19 cellular contexts compared by ENCODE assay signal in the genomic region with DNA sequence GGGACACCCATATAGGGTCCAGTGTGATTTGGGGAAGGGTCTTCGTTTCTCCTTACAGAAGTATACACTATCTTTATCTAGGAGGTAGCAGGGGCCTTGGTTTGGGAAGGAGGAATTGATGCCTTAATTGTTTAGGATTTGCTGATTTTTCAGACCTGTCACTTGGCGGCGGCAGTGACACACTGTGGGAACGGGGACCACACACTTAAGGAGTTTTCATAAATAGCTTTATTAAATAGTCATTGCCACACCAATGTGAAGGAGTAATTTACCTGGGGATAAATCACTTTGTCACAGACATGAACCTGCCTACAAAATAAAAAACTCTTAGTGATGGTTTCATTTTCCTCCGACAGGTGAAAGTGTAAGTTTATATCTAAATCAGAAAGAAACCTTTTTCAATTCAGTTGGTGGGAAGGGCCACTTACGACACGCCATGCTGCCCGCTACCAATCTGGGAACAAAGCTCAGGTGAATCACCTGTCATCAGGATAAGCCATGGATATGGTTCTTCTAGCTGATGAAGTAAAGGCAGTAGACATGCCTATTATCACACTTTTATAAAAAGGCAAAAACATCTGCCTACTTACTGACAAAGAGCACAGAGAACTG. TPM values are rescaled to one million over a fixed set of nuclear protein-coding genes. Genes with fewer than 3 reads are reported as not detected.
DNase-seq lines count a peak whose midpoint lies in the region; ATAC-seq, FAIRE-seq and TF ChIP-seq lines count a peak whose summit lies in the region.
"Had no signal": no experiment of that assay in that cellular context is flagged by ENCODE, and none has a peak within 500 bp of the region (broad histone marks: within the 10 kb centered on the region; RNA-seq: fewer than 3 reads in every experiment).

No MANE protein-coding gene starts in this region.

- no peak overlapping the region for H3K4ac ChIP-seq in H1 (replicated peaks; ENCODE audit: insufficient read length, low read depth, low read length)

- intact Hi-C loops in left ventricle myocardium superior (cut with micrococcal nuclease) = no loop called here
- intact Hi-C loops in pancreas (cut with DNase I) = no loop called here

- H4K91ac ChIP-seq in H1 (replicated peaks; ENCODE audit: insufficient read length, low read length) = no peak overlapping the region

- H3K9ac ChIP-seq in H1 (replicated peaks in 1 of 4; ENCODE audit: extremely low read depth in 1 of 4, low read depth in 3 of 4, low read length in 3 of 4) = no peak overlapping the region

- WGBS in H1 (ENCODE audit: extremely low coverage in 1 of 2, insufficient coverage in 1 of 2, insufficient read length in 1 of 2, insufficient replicate concordance in 2 of 2, low coverage in 1 of 2, low lambda C conversion rate in 2 of 2, missing lambda C conversion rate in 1 of 2), 2 experiments = 78% methylated on average over 8 of the region's 8 CpGs; no CpG with 5 or more reads in 1 of the 2 experiments
- 51 to 73% (median 52%) methylated on average over 8 of the region's 8 CpGs for WGBS in small intestine, 3 donors
- 90 to 93% methylated on average over 8 of the region's 8 CpGs for WGBS in pancreas, 2 donors

- H3K23ac ChIP-seq in H1 (ENCODE audit: insufficient read length) = no peak overlapping the region

- no peak for TF ChIP-seq EP300 in H1 (IDR thresholded peaks at IDR 0.05; ENCODE audit: borderline replicate concordance in 1 of 2, low read depth in 2 of 2, low read length in 2 of 2)

- no peak overlapping the region for H2AFZ ChIP-seq in H1 (ENCODE audit: low read length)

- H3K56ac ChIP-seq in H1 (replicated peaks; ENCODE audit: insufficient read length, low read depth, low read length) = no peak overlapping the region

- H3K14ac ChIP-seq in H1 (ENCODE audit: insufficient read length) = no peak overlapping the region

- no peak overlapping the region for H4K8ac ChIP-seq in H1 (ENCODE audit: extremely low read depth, insufficient read depth, low read length)

- FAIRE-seq in H1 (lab: Jason Lieb, UNC) (no peak), small intestine (lab: Jason Lieb, UNC) (no peak), pancreas (lab: Jason Lieb, UNC) (no peak)
- FAIRE-seq: GM19239 had no signal

- H3K27me3 ChIP-seq in cardiac muscle cell = peaks cover 2% of the 10 kb centered on the region
- H3K27me3 ChIP-seq in H1 (replicated peaks in 1 of 4; ENCODE audit: control insufficient read depth in 3 of 4, extremely low read depth in 1 of 4, insufficient read depth in 3 of 4, low read length in 3 of 4) = no peaks in the 10 kb centered on the region
- H3K27me3 ChIP-seq in small intestine (ENCODE audit: control insufficient read depth in 2 of 2, insufficient read depth in 2 of 2, low read length in 2 of 2) = no peaks in the 10 kb centered on the region
- H3K27me3 ChIP-seq in pancreas = no peaks in the 10 kb centered on the region
- H3K27me3 ChIP-seq: body of pancreas, vagina had no signal

- peak overlapping the region in 1 of 2 experiments; percentile 48; a peak in 1 of 4 replicates for H3K4me2 ChIP-seq in H1 (ENCODE audit: insufficient read depth in 1 of 2, low read depth in 2 of 2, low read length in 2 of 2)

- no peak for ATAC-seq in left ventricle myocardium superior
- ATAC-seq in pancreas = no peak
- ATAC-seq: activated T-helper 17 cell treated with anti-CD3 and anti-CD28 coated beads, Interleukin-2, amount 50 U/mL, for 72 hours; body of pancreas; psoas muscle; stimulated activated naive CD8-positive, alpha-beta T cell treated with anti-CD3 and anti-CD28 coated beads, Interleukin-15, Interleukin-2, amounts not matched to agents 100 U/mL and 50 U/mL, for 24 hours had no signal

- H3K27ac ChIP-seq in cardiac muscle cell (no peak overlapping the region), H1 (ENCODE audit: low read depth, low read length) (no peak overlapping the region), small intestine (ENCODE audit: low read depth in 1 of 2, low read length in 1 of 2) (no peak overlapping the region), pancreas (no peak overlapping the region)
- H3K27ac ChIP-seq: body of pancreas, psoas muscle, vagina had no signal

- H3K4me1 ChIP-seq in cardiac muscle cell (ENCODE audit: low read depth) = peaks cover 9% of the 10 kb centered on the region
- peaks cover 29 to 50% (median 41%) of the 10 kb centered on the region in 4 experiments for H3K4me1 ChIP-seq in H1 (replicated peaks in 1 of 4; ENCODE audit: control insufficient read depth in 3 of 4, insufficient read depth in 4 of 4, low read length in 3 of 4)
- H3K4me1 ChIP-seq in small intestine (ENCODE audit: control insufficient read depth in 2 of 2, insufficient read depth in 1 of 2, low read depth in 1 of 2, low read length in 1 of 2) = no peaks in the 10 kb centered on the region
- H3K4me1 ChIP-seq in pancreas = no peaks in the 10 kb centered on the region
- H3K4me1 ChIP-seq: body of pancreas, psoas muscle, vagina had no signal

- DNase-seq in cardiac muscle cell (ENCODE audit: low read depth in 1 of 2, low spot score in 1 of 2) = peak in 1 of 2 donors; percentile 52
- no peak for DNase-seq in left ventricle myocardium superior
- peak; percentile 13 for DNase-seq in NCI-H510A (lab: John Stamatoyannopoulos, UW)
- no peak for DNase-seq in H1 (ENCODE audit: low read depth in 1 of 2, low spot score in 2 of 2)
- peak; percentile 8 for DNase-seq in small intestine
- DNase-seq in SKM-1 (lab: John Stamatoyannopoulos, UW; ENCODE audit: unreplicated experiment) = no peak
- no peak for DNase-seq in pancreas
- no peak for DNase-seq in NCI-H1048 (lab: John Stamatoyannopoulos, UW)
- DNase-seq: activated CD4-positive, alpha-beta T cell treated with anti-CD3 and anti-CD28 coated beads, Interleukin-2, amount 50 U/mL, for 1 hour; body of pancreas; NCI-H1436 treated with DMSO at 0.1 percent for 48 hours; psoas muscle; stimulated activated CD4-positive, alpha-beta T cell treated with anti-CD3 and anti-CD28 coated beads, Interleukin-2, amount 100 ng/mL, for 48 hours; stimulated activated naive CD8-positive, alpha-beta T cell treated with anti-CD3 and anti-CD28 coated beads, Interleukin-15, Interleukin-2, amounts not matched to agents 100 U/mL and 50 U/mL, for 24 hours had no signal

- H3K4me3 ChIP-seq in cardiac muscle cell = no peak overlapping the region
- H3K4me3 ChIP-seq in H1 (ENCODE audit: extremely low read depth in 1 of 4, insufficient read depth in 2 of 4, low read depth in 3 of 4, low read length in 4 of 4) = no peak overlapping the region
- H3K4me3 ChIP-seq in small intestine (ENCODE audit: low read depth in 1 of 2, low read length in 2 of 2) = no peak overlapping the region
- H3K4me3 ChIP-seq in pancreas = no peak overlapping the region
- H3K4me3 ChIP-seq: body of pancreas, psoas muscle, vagina had no signal

- H2BK12ac ChIP-seq in H1 (ENCODE audit: low read depth, low read length) = no peak overlapping the region

- H2AK5ac ChIP-seq in H1 (ENCODE audit: low read depth, low read length) = no peak overlapping the region

- no peak overlapping the region for H3K18ac ChIP-seq in H1 (ENCODE audit: extremely low read depth, low read length)

- CTCF ChIA-PET in H1 (lab: Charles Lee; ENCODE audit: partially characterized antibody) = interaction anchor here (0.7 to 4.1 kb wide), 24 partner anchors 8 to 338 kb away, joined by 3 to 21 read pairs (median 4); a partner anchor contains a TSS

- no peaks in the 10 kb centered on the region for H3K9me3 ChIP-seq in cardiac muscle cell (ENCODE audit: low read depth)
- no peaks in the 10 kb centered on the region for H3K9me3 ChIP-seq in H1 (ENCODE audit: insufficient read depth in 2 of 2, low read depth in 1 of 2, low read length in 1 of 2)
- no peaks in the 10 kb centered on the region for H3K9me3 ChIP-seq in small intestine (ENCODE audit: control insufficient read depth, low read depth)
- no peaks in the 10 kb centered on the region for H3K9me3 ChIP-seq in pancreas
- H3K9me3 ChIP-seq: body of pancreas, psoas muscle, vagina had no signal

- H2BK20ac ChIP-seq in H1 (ENCODE audit: low read length) = no peak overlapping the region

- TF ChIP-seq POLR2A in H1 (IDR thresholded peaks at IDR 0.05; ENCODE audit: control extremely low read depth in 1 of 2, low read depth in 2 of 2, low read length in 2 of 2) = no peak

- H2BK15ac ChIP-seq in H1 (ENCODE audit: low read length) = no peak overlapping the region

- TF ChIP-seq RAD21 in H1 (IDR thresholded peaks at IDR 0.05 in 1 of 2, conservative IDR thresholded peaks at IDR 0.05 in 1 of 2; ENCODE audit: low read depth in 2 of 2, low read length in 2 of 2) = peak; percentile 54 to 61

- no peak overlapping the region for H2BK5ac ChIP-seq in H1 (ENCODE audit: low read depth, low read length)

- peak; percentile 46 for TF ChIP-seq CTCF in cardiac muscle cell (IDR thresholded peaks at IDR 0.05; ENCODE audit: low read depth, low read length)
- peak in 2 of 3 experiments; percentile 12 to 22; a peak in 2 of 4 replicates for TF ChIP-seq CTCF in H1 (IDR thresholded peaks at IDR 0.05; ENCODE audit: control extremely low read depth in 1 of 3, insufficient read depth in 1 of 3, low read depth in 1 of 3, low read length in 3 of 3)
- TF ChIP-seq CTCF in pancreas (IDR thresholded peaks at IDR 0.05) = no peak

- H4K20me1 ChIP-seq in H1 (replicated peaks in 1 of 2; ENCODE audit: control insufficient read depth in 1 of 2, insufficient read depth in 2 of 2, low read length in 2 of 2) = no peaks in the 10 kb centered on the region

- no peaks in the 10 kb centered on the region for H3K79me1 ChIP-seq in H1 (ENCODE audit: low read depth, low read length)

- no peak overlapping the region for H4K5ac ChIP-seq in H1 (ENCODE audit: insufficient read length, low read depth, low read length)

- no peak overlapping the region for H2BK120ac ChIP-seq in H1 (replicated peaks; ENCODE audit: low read depth, low read length)

- no peaks in the 10 kb centered on the region for H3K79me2 ChIP-seq in H1 (ENCODE audit: control insufficient read depth in 1 of 2, insufficient read depth in 2 of 2, low read length in 2 of 2)

- POLR2A ChIA-PET in H1 (lab: Charles Lee; ENCODE audit: partially characterized antibody) = interaction anchor here (0.8 to 4.7 kb wide), 6 partner anchors 10 to 35 kb away, joined by 3 to 21 read pairs (median 4); a partner anchor contains a TSS

- H3K23me2 ChIP-seq in H1 (ENCODE audit: low read depth, low read length) = no peaks in the 10 kb centered on the region

- H3K36me3 ChIP-seq in cardiac muscle cell = no peaks in the 10 kb centered on the region
- no peaks in the 10 kb centered on the region; a peak in 1 of 8 replicates for H3K36me3 ChIP-seq in H1 (ENCODE audit: control insufficient read depth in 2 of 4, insufficient read depth in 4 of 4, low read length in 3 of 4)
- H3K36me3 ChIP-seq in small intestine (ENCODE audit: control insufficient read depth in 2 of 2, insufficient read depth in 2 of 2, low read length in 2 of 2) = no peaks in the 10 kb centered on the region
- peaks cover 0 to 7% (median 3%) of the 10 kb centered on the region in 3 donors for H3K36me3 ChIP-seq in pancreas
- H3K36me3 ChIP-seq: vagina had no signal

RNA-seq across cellular contexts. Expression of a gene that starts 12.3 kb away (rescaled TPM):
- total RNA-seq in cardiac muscle cell (0.35 and 0.66 TPM in 2 replicates), left ventricle myocardium superior (0.64 TPM), pancreas (under 1 TPM; 0.20 to 0.71 (median 0.23) TPM)
- polyA plus RNA-seq in cardiac muscle cell (0.44 TPM in 1 of 2 replicates, not detected in the other), H1 (2011; rRNA removed) (0.33 and 0.77 TPM in 2 replicates), small intestine (under 1 TPM in 1 of 3 donors, not detected in 2; 0.03 TPM), pancreas (under 1 TPM; 0.15 to 0.33 TPM)
- 0.21 TPM in 1 of 2 replicates, not detected in the other for total RNA-seq in H1 (2021; fragmentation: NEBNext Ultra II Directional; extraction: Animal tissue kit (Norgen Biotek cat#: 25700))
- 0.54 TPM for polyA plus RNA-seq in H1 (2011; cell fraction: cytosol; rRNA removed)
- polyA plus RNA-seq in H1 (2011; cell fraction: nucleus; rRNA removed) = 1.5 TPM
- 0.46 to 1.9 TPM (median 1.0 TPM) in 4 replicates for polyA plus RNA-seq in H1 (2012, experiment 1 of 2)
- polyA plus RNA-seq in H1 (2012, experiment 2 of 2) = 0.09 TPM
- 0.20 TPM for polyA plus RNA-seq in H1 (2013, experiment 1 of 2)
- 0.50 TPM for polyA plus RNA-seq in H1 (2013, experiment 2 of 2)
- polyA minus RNA-seq in H1 (2011; rRNA and poly(A)+ RNA removed) = 0.80 TPM in 1 of 2 replicates, not detected in the other
- not detected for polyA minus RNA-seq in H1 (2011; cell fraction: cytosol; rRNA and poly(A)+ RNA removed)
- polyA minus RNA-seq in H1 (2011; cell fraction: nucleus; rRNA and poly(A)+ RNA removed) = 0.30 TPM
- total RNA-seq: activated T-helper 17 cell treated with anti-CD3 and anti-CD28 coated beads, Interleukin-2, amount 50 U/mL, for 72 hours; OCI-LY7; psoas muscle; T-helper 1 cell treated with Interleukin-12 subunit alpha and Interleukin-12 subunit beta and Interleukin-4 antibody, amounts not matched to agents 30 ng/mL and 1 ng/mL, for 36 hours; vagina had no signal
- polyA plus RNA-seq: psoas muscle had no signal

Comparison
In these comparisons a context has a peak if more than half of its experiments do, and no peak if none do; other contexts are left out.
1. DNase-seq: peak in NCI-H510A (single experiment) and small intestine (single experiment); none in left ventricle myocardium superior (single experiment), H1 (0 of 2), SKM-1 (single experiment), pancreas (0 of 6) and NCI-H1048 (single experiment).
2. CTCF ChIP-seq: peak in cardiac muscle cell (single experiment) and H1 (2 of 3); none in pancreas (0 of 4).